Comparison of ENCODE assay signal across 19 cellular contexts in genomic region chr1:230050973-230051735, GRCh38.
"Had no signal": no experiment of that assay in that cellular context is flagged by ENCODE, and none has a peak within 500 bp of the region (broad histone marks: within the 10 kb centered on the region; RNA-seq: fewer than 3 reads in every experiment).

No MANE protein-coding gene starts in this region.

- H3K27me3 ChIP-seq: hepatocyte, left lung, pancreas, stomach, testis, upper lobe of left lung had no signal

- H3K4me1 ChIP-seq: esophagus squamous epithelium, left lung, stomach, testis, upper lobe of left lung had no signal

- H3K4me2 ChIP-seq: hepatocyte had no signal

- ATAC-seq: activated naive CD4-positive, alpha-beta T cell treated with anti-CD3 and anti-CD28 coated beads, Interleukin-2, amount 50 U/mL, for 72 hours; left lung; pancreas had no signal

- H3K36me3 ChIP-seq: esophagus squamous epithelium, left lung, pancreas, stomach, upper lobe of left lung had no signal

- H3K9me3 ChIP-seq: esophagus squamous epithelium, left lung, pancreas, stomach, testis, upper lobe of left lung had no signal

- H3K4me1 Mint-ChIP-seq: brain had no signal

- H3K27ac Mint-ChIP-seq: activated CD4-positive, alpha-beta T cell treated with anti-CD3 and anti-CD28 coated beads, Interleukin-2, amount 10 ng/mL, durations not matched to agents 24 days and 14 days; activated T-helper 2 cell treated with anti-CD3 and anti-CD28 coated beads, Interferon-gamma antibody, Interleukin-2, Interleukin-4, amounts not matched to agents 10 μg/mL and 5 μg/mL and 100 μg/mL, durations not matched to agents 14 hours and 24 hours and 36 hours; brain had no signal

- DNase-seq: activated CD4-positive, alpha-beta T cell treated with anti-CD3 and anti-CD28 coated beads, Interleukin-2, amount 10 ng/mL, durations not matched to agents 24 days and 14 days; activated CD4-positive, CD25-positive, alpha-beta regulatory T cell; activated CD8-positive, alpha-beta memory T cell treated with anti-CD3 and anti-CD28 coated beads for 24 hours; central memory CD4-positive, alpha-beta T cell; effector CD4-positive, alpha-beta T cell; esophagus squamous epithelium; left lung; mammary epithelial cell; pancreas; stimulated activated CD4-positive, alpha-beta T cell treated with anti-CD3 and anti-CD28 coated beads, Interleukin-1b, Interleukin-23, amount 100 ng/mL, for 48 hours; stomach; testis; upper lobe of left lung had no signal

- H3K36me3 Mint-ChIP-seq: brain had no signal

- H3K4me3 Mint-ChIP-seq: activated CD4-positive, alpha-beta T cell treated with anti-CD3 and anti-CD28 coated beads, Interleukin-2, amount 10 ng/mL, durations not matched to agents 24 days and 14 days; brain had no signal

- FAIRE-seq: keratinocyte, pancreas had no signal

- H3K9me3 Mint-ChIP-seq: activated CD4-positive, alpha-beta T cell treated with anti-CD3 and anti-CD28 coated beads, Interleukin-2, amount 10 ng/mL, durations not matched to agents 24 days and 14 days; activated T-helper 2 cell treated with anti-CD3 and anti-CD28 coated beads, Interferon-gamma antibody, Interleukin-2, Interleukin-4, amounts not matched to agents 10 μg/mL and 5 μg/mL and 100 μg/mL, durations not matched to agents 14 hours and 24 hours and 36 hours had no signal

- H3K4me3 ChIP-seq: coronary artery, esophagus squamous epithelium, hepatocyte, left lung, pancreas, stomach, testis, upper lobe of left lung had no signal

- H3K27ac ChIP-seq: coronary artery, esophagus squamous epithelium, hepatocyte, left lung, pancreas, stomach, testis, upper lobe of left lung had no signal

- H3K79me2 ChIP-seq: hepatocyte had no signal

- H2AFZ ChIP-seq: hepatocyte had no signal
